ENCODE assay signal across 8 cellular contexts in the genomic region with DNA sequence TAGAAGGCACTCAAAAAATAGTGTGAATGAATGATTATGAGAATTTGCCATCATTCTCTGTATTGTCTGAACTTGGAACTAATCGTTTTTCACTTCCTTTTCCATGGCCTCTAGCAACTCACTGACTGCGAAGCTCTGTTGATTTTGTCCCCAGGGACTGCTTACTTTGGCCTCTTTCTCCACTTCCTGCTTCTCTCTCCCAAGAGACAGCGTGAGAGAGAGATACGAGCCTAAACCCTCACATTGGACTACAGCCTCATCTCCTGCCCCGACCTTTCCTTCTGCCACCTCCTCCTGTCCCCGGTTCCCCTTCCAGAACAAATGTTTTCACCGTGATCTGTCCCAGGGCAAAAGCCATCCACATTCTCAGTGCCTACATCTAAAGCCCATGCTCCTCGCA.
DNase-seq lines count a peak whose midpoint lies in the region; ATAC-seq, FAIRE-seq and TF ChIP-seq lines count a peak whose summit lies in the region.

No MANE protein-coding gene starts in this region.

- ATAC-seq in GM18861 (IDR thresholded peaks at IDR 0.05; ENCODE audit: unreplicated experiment) (peak; percentile 98), HG02678 (IDR thresholded peaks at IDR 0.05; ENCODE audit: unreplicated experiment) (peak; percentile 92)

- H3K27ac ChIP-seq in SJSA1, result peak overlapping the region; percentile 68
- H3K27ac ChIP-seq in CD4-positive, alpha-beta memory T cell (ENCODE audit: low read depth, low read length), result no peak overlapping the region

- no peaks in the 10 kb centered on the region for H3K27me3 ChIP-seq in SJSA1 (replicated peaks)
- H3K27me3 ChIP-seq in CD4-positive, alpha-beta memory T cell (ENCODE audit: insufficient read depth, low read length), result no peaks in the 10 kb centered on the region

- CTCF ChIA-PET in CD4-positive, alpha-beta memory T cell (lab: Charles Lee; ENCODE audit: partially characterized antibody), result interaction anchor here (0.9 kb wide), 1 partner anchor 15 kb away, joined by 3 read pairs; no protein-coding TSS in a partner anchor

- H3K4me3 ChIP-seq in SJSA1, result no peak overlapping the region
- no peak overlapping the region for H3K4me3 ChIP-seq in CD4-positive, alpha-beta memory T cell (ENCODE audit: low read length in 2 of 2)

- no peaks in the 10 kb centered on the region for H3K9me3 ChIP-seq in SJSA1 (replicated peaks)
- H3K9me3 ChIP-seq in CD4-positive, alpha-beta memory T cell (ENCODE audit: control insufficient read depth in 1 of 2, low read length in 2 of 2), result no peaks in the 10 kb centered on the region

- no peaks in the 10 kb centered on the region for H3K36me3 Mint-ChIP-seq in neural crest cell (ENCODE audit: low read depth)
- H3K36me3 Mint-ChIP-seq in CD4-positive, alpha-beta memory T cell, result no peaks in the 10 kb centered on the region

- DNase-seq in SJSA1 (ENCODE audit: low read depth in 1 of 2, low spot score in 2 of 2), result peak; percentile 57 to 82
- no peak for DNase-seq in neural crest cell (ENCODE audit: low read depth, low spot score)
- DNase-seq in CD4-positive, alpha-beta memory T cell, result no peak
- DNase-seq in frontal cortex (ENCODE audit: low spot score in 2 of 2), result no peak
- DNase-seq in putamen (ENCODE audit: low spot score), result no peak
- no peak for DNase-seq in COR-L47 (lab: John Stamatoyannopoulos, UW)

- peak overlapping the region; percentile 3 for H3K4me3 Mint-ChIP-seq in neural crest cell
- H3K4me3 Mint-ChIP-seq in CD4-positive, alpha-beta memory T cell, result no peak overlapping the region

- peaks cover 38% of the 10 kb centered on the region for H3K4me1 Mint-ChIP-seq in neural crest cell
- no peaks in the 10 kb centered on the region for H3K4me1 Mint-ChIP-seq in CD4-positive, alpha-beta memory T cell

- no peak for FAIRE-seq in frontal cortex (lab: Jason Lieb, UNC)

- peaks cover 67% of the 10 kb centered on the region for H3K4me1 ChIP-seq in SJSA1 (replicated peaks)
- no peaks in the 10 kb centered on the region for H3K4me1 ChIP-seq in CD4-positive, alpha-beta memory T cell (ENCODE audit: insufficient read depth, low read length)

- POLR2A ChIA-PET in CD4-positive, alpha-beta memory T cell (lab: Charles Lee; ENCODE audit: partially characterized antibody), result no interaction called here

- H3K36me3 ChIP-seq in SJSA1, result peaks cover 3% of the 10 kb centered on the region; the same call in 1 of the 2 replicates
- no peaks in the 10 kb centered on the region for H3K36me3 ChIP-seq in CD4-positive, alpha-beta memory T cell (ENCODE audit: insufficient read depth, low read length)

- TF ChIP-seq CTCF in neural crest cell (conservative IDR thresholded peaks at IDR 0.05), result no peak

- no peaks in the 10 kb centered on the region for H3K9me3 Mint-ChIP-seq in neural crest cell
- H3K9me3 Mint-ChIP-seq in CD4-positive, alpha-beta memory T cell, result no peaks in the 10 kb centered on the region

- H3K27me3 Mint-ChIP-seq in neural crest cell (ENCODE audit: low read depth), result peaks cover 28% of the 10 kb centered on the region
- H3K27me3 Mint-ChIP-seq in CD4-positive, alpha-beta memory T cell, result peaks cover 14 to 17% of the 10 kb centered on the region in 2 donors

- peak overlapping the region; percentile 1 for H3K27ac Mint-ChIP-seq in neural crest cell (ENCODE audit: unreplicated experiment)
- no peak overlapping the region for H3K27ac Mint-ChIP-seq in CD4-positive, alpha-beta memory T cell

- intact Hi-C loops in CD4-positive, alpha-beta memory T cell (cut with micrococcal nuclease), result no loop called here

Comparison
In these comparisons a context has a peak if more than half of its experiments do, and no peak if none do; other contexts are left out.
1. DNase-seq: peak in SJSA1 (2 of 2); none in neural crest cell (single experiment), CD4-positive, alpha-beta memory T cell (0 of 5), frontal cortex (0 of 2), putamen (single experiment) and COR-L47 (single experiment).